16 cellular contexts compared by ENCODE assay signal in the genomic region with DNA sequence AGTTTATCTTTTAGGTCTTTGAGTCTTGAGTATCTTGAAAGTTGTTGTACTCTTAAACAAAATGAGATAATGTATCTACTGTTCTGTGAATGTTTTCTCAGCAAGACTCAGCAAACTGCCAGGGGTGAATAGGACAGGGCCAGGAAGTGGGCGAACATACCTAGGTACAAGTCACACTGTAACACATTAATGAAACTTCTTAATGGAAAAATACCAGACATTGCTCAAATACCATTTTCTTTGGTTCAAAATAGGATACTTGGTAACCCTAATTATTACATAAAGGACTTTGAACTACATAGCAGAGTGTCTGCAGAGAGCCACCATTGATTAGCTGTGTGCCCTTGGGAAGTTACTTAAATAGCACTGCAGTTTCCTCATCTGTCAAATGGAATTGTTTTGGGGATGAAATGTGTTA.
DNase-seq lines count a peak whose midpoint lies in the region; ATAC-seq, FAIRE-seq and TF ChIP-seq lines count a peak whose summit lies in the region.
"Had no signal": no experiment of that assay in that cellular context is flagged by ENCODE, and none has a peak within 500 bp of the region (broad histone marks: within the 10 kb centered on the region; RNA-seq: fewer than 3 reads in every experiment).

No MANE protein-coding gene starts in this region.

- peak; percentile 88 for DNase-seq in ACHN
- DNase-seq in body of pancreas, result peak in 3 of 4 donors; percentile 22 to 51 (median 47)
- DNase-seq in HepG2 (ENCODE audit: low spot score), result peak; percentile 96
- no peak for DNase-seq in NCI-H524 treated with DMSO at 0.1 percent for 48 hours (lab: John Stamatoyannopoulos, UW)
- DNase-seq in tibial artery, result no peak
- DNase-seq in activated CD8-positive, alpha-beta T cell treated with anti-CD3 and anti-CD28 coated beads for 36 hours, result no peak
- DNase-seq in posterior vena cava (ENCODE audit: low spot score), result no peak
- DNase-seq: activated CD4-positive, alpha-beta T cell treated with anti-CD3 and anti-CD28 coated beads, Interleukin-2, amount 50 U/mL, for 1 hour; anterior cingulate cortex; head of caudate nucleus had no signal

- peak overlapping the region; percentile 65 for H3K4me2 ChIP-seq in HepG2 (ENCODE audit: low read depth, low read length)

- TF ChIP-seq CTCF in body of pancreas (IDR thresholded peaks at IDR 0.05) (no peak), HepG2 (CRISPR knock-in tag; IDR thresholded peaks at IDR 0.05) (no peak), tibial artery (IDR thresholded peaks at IDR 0.05) (no peak)
- TF ChIP-seq CTCF in activated CD8-positive, alpha-beta T cell treated with anti-CD3 and anti-CD28 coated beads for 36 hours (IDR thresholded peaks at IDR 0.05), result no peak

- BruUV-seq in HepG2 (replicated peaks; lab: Mats Ljungman, UMichigan), result no TSS peak

- peaks cover 40% of the 10 kb centered on the region for H3K4me1 ChIP-seq in body of pancreas
- peaks cover 86% of the 10 kb centered on the region for H3K4me1 ChIP-seq in HepG2 (ENCODE audit: insufficient read depth, low read length)
- peaks cover 0 to 31% (median 9%) of the 10 kb centered on the region in 4 donors for H3K4me1 ChIP-seq in tibial artery

- no peak for TF ChIP-seq RAD21 in HepG2 (CRISPR knock-in tag; IDR thresholded peaks at IDR 0.05)

- no peaks in the 10 kb centered on the region for H3K4me1 Mint-ChIP-seq in activated CD8-positive, alpha-beta T cell treated with anti-CD3 and anti-CD28 coated beads for 36 hours (ENCODE audit: low read depth)

- POLR2A ChIA-PET in HepG2 (lab: Yijun Ruan, JAX), result interaction anchor here (1.1 to 3.4 kb wide), 6 partner anchors 11 to 279 kb away, joined by 3 to 45 read pairs (median 4); partner anchors contain the start of gene ARHGEF28
- POLR2A ChIA-PET in activated CD8-positive, alpha-beta T cell treated with anti-CD3 and anti-CD28 coated beads for 36 hours (lab: Charles Lee), result no interaction called here

- CTCF ChIA-PET in HepG2 (lab: Yijun Ruan, JAX; ENCODE audit: low intra/inter-chr PET ratio, low total read pairs), result no interaction called here
- CTCF ChIA-PET in activated CD8-positive, alpha-beta T cell treated with anti-CD3 and anti-CD28 coated beads for 36 hours (lab: Charles Lee), result no interaction called here

- H3K27ac Mint-ChIP-seq in activated CD8-positive, alpha-beta T cell treated with anti-CD3 and anti-CD28 coated beads for 36 hours, result no peak overlapping the region
- H3K27ac Mint-ChIP-seq: T-helper 2 cell treated with Interferon-gamma antibody and Interleukin-4, amounts not matched to agents 5 μg/mL and 100 μg/mL, for 36 hours had no signal

- no peaks in the 10 kb centered on the region for H3K36me3 Mint-ChIP-seq in activated CD8-positive, alpha-beta T cell treated with anti-CD3 and anti-CD28 coated beads for 36 hours (ENCODE audit: low read depth)

- H3K36me3 ChIP-seq in body of pancreas (replicated peaks in 1 of 2; ENCODE audit: insufficient read depth in 1 of 2, low read depth in 2 of 2) (no peaks in the 10 kb centered on the region), HepG2 (replicated peaks in 1 of 2; ENCODE audit: control insufficient read depth in 1 of 2, insufficient read depth in 2 of 2, low read length in 2 of 2) (peaks cover 6 to 32% of the 10 kb centered on the region in 2 experiments), tibial artery (no peaks in the 10 kb centered on the region)

- H3K27me3 ChIP-seq in body of pancreas, result no peaks in the 10 kb centered on the region
- H3K27me3 ChIP-seq in HepG2 (ENCODE audit: control insufficient read depth in 1 of 2, insufficient read depth in 2 of 2, low read length in 2 of 2), result no peaks in the 10 kb centered on the region
- no peaks in the 10 kb centered on the region for H3K27me3 ChIP-seq in tibial artery

- H3K27ac ChIP-seq in body of pancreas, result peak overlapping the region; percentile 50 to 82 (median 67)
- H3K27ac ChIP-seq in HepG2 (ENCODE audit: extremely low read length, insufficient read depth, low read length), result peak overlapping the region; percentile 83
- no peak overlapping the region for H3K27ac ChIP-seq in tibial artery
- H3K27ac ChIP-seq: RWPE1 had no signal

- H3K9me3 Mint-ChIP-seq in activated CD8-positive, alpha-beta T cell treated with anti-CD3 and anti-CD28 coated beads for 36 hours, result no peaks in the 10 kb centered on the region
- H3K9me3 Mint-ChIP-seq: T-helper 2 cell treated with Interferon-gamma antibody and Interleukin-4, amounts not matched to agents 5 μg/mL and 100 μg/mL, for 36 hours had no signal

- intact Hi-C loops in body of pancreas (cut with DNase I), result no loop called here
- intact Hi-C loops in HepG2 (cut with micrococcal nuclease; ENCODE audit: unreplicated experiment), result loop anchor here (5.0 kb wide), 1 partner anchor 34 kb away; no protein-coding TSS in a partner anchor
- intact Hi-C loops in tibial artery (cut with DNase I; ENCODE audit: low total_unique reads), result no loop called here
- intact Hi-C loops in activated CD8-positive, alpha-beta T cell treated with anti-CD3 and anti-CD28 coated beads for 36 hours (cut with micrococcal nuclease), result no loop called here
- intact Hi-C loops in posterior vena cava (cut with DNase I), result no loop called here

- in situ Hi-C loops in ACHN (cut with HindIII; ENCODE audit: low pct_ligation_motif_present, low pct_unique_long_range_greater_than_20kb, low sequenced_read_pairs), result no loop called here
- in situ Hi-C loops in HepG2 (cut with HindIII; ENCODE audit: extremely low pct_ligation_motif_present, low pct_unique_long_range_greater_than_20kb), result no loop called here

- H3K79me2 ChIP-seq in HepG2 (ENCODE audit: insufficient read depth, low read length), result peaks cover 88% of the 10 kb centered on the region

- H3K4me3 Mint-ChIP-seq in activated CD8-positive, alpha-beta T cell treated with anti-CD3 and anti-CD28 coated beads for 36 hours, result no peak overlapping the region
- H3K4me3 Mint-ChIP-seq: T-helper 2 cell treated with Interferon-gamma antibody and Interleukin-4, amounts not matched to agents 5 μg/mL and 100 μg/mL, for 36 hours had no signal

- H3K9me3 ChIP-seq in body of pancreas (no peaks in the 10 kb centered on the region), HepG2 (ENCODE audit: low read length) (no peaks in the 10 kb centered on the region), tibial artery (no peaks in the 10 kb centered on the region)

- no peak for TF ChIP-seq POLR2A in body of pancreas (IDR thresholded peaks at IDR 0.05)
- peak in 1 of 2 experiments; percentile 24; a peak in 1 of 4 replicates for TF ChIP-seq POLR2A in HepG2 (IDR thresholded peaks at IDR 0.05; ENCODE audit: insufficient read depth in 1 of 2, low read depth in 2 of 2, low read length in 2 of 2)

- H3K27me3 Mint-ChIP-seq in activated CD8-positive, alpha-beta T cell treated with anti-CD3 and anti-CD28 coated beads for 36 hours, result peaks cover 5% of the 10 kb centered on the region

- H3K4me3 ChIP-seq in body of pancreas, result no peak overlapping the region
- peak overlapping the region in 2 of 3 experiments; percentile 37 to 41; a peak in 2 of 6 replicates for H3K4me3 ChIP-seq in HepG2 (replicated peaks in 1 of 3; ENCODE audit: insufficient read depth in 1 of 3, low read depth in 2 of 3, low read length in 3 of 3)
- H3K4me3 ChIP-seq in tibial artery, result no peak overlapping the region

- peak in 1 of 2 experiments; percentile 88; a peak in 2 of 4 replicates for TF ChIP-seq EP300 in HepG2 (IDR thresholded peaks at IDR 0.05; ENCODE audit: low read depth in 2 of 2, low read length in 2 of 2)
- TF ChIP-seq EP300 in HepG2 (CRISPR knock-in tag; IDR thresholded peaks at IDR 0.05; ENCODE audit: borderline replicate concordance), result peak; percentile 78

- ATAC-seq in GM21786 (IDR thresholded peaks at IDR 0.05; ENCODE audit: unreplicated experiment) (peak; percentile 62), body of pancreas (peak; percentile 70), HepG2 (peak; percentile 90)
- ATAC-seq in activated CD8-positive, alpha-beta T cell treated with anti-CD3 and anti-CD28 coated beads for 36 hours, result no peak
- ATAC-seq: HCT116 had no signal

- FAIRE-seq in HepG2 (lab: Jason Lieb, UNC), result peak; percentile 89
- FAIRE-seq: endometrium, GM18507 had no signal

- H3K9ac ChIP-seq in HepG2 (ENCODE audit: insufficient read depth, low read depth, low read length), result peak overlapping the region; percentile 65; the same call in 1 of the 2 replicates

- no peaks in the 10 kb centered on the region for H4K20me1 ChIP-seq in HepG2 (ENCODE audit: insufficient read depth, low read length)

- no peak overlapping the region for H2AFZ ChIP-seq in HepG2 (ENCODE audit: low read length)

- WGBS in body of pancreas, 2 donors, result 14 to 23% methylated on average over 1 of the region's 1 CpG
- 0% methylated on average over 1 of the region's 1 CpG for WGBS in HepG2 (ENCODE audit: low lambda C conversion rate)

TF ChIP-seq in HepG2, 621 proteins besides CTCF, POLR2A, EP300 and RAD21 (continues in another document):
- TF ChIP-seq, protein P1, sequence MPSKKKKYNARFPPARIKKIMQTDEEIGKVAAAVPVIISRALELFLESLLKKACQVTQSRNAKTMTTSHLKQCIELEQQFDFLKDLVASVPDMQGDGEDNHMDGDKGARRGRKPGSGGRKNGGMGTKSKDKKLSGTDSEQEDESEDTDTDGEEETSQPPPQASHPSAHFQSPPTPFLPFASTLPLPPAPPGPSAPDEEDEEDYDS (CRISPR knock-in tag; IDR thresholded peaks at IDR 0.05), result no peak
- TF ChIP-seq HIVEP1 (CRISPR knock-in tag; IDR thresholded peaks at IDR 0.05) (no peak), SATB2 (CRISPR knock-in tag; IDR thresholded peaks at IDR 0.05) (peak; percentile 78), ISL2 (CRISPR knock-in tag; IDR thresholded peaks at IDR 0.05) (peak; percentile 93), ZFP91 (CRISPR knock-in tag; IDR thresholded peaks at IDR 0.05; ENCODE audit: borderline replicate concordance) (no peak), ZNF460 (CRISPR knock-in tag; IDR thresholded peaks at IDR 0.05; ENCODE audit: borderline replicate concordance) (no peak), HNF4G (IDR thresholded peaks at IDR 0.05; ENCODE audit: borderline replicate concordance, low read depth, low read length) (peak; percentile 76), HNF4G (CRISPR knock-in tag; IDR thresholded peaks at IDR 0.05; ENCODE audit: borderline replicate concordance, low read depth) (no peak), CHD2 (IDR thresholded peaks at IDR 0.05; ENCODE audit: low read depth, low read length) (no peak), ZNF331 (CRISPR knock-in tag; IDR thresholded peaks at IDR 0.05) (no peak; the same call in 1 of the 2 replicates)

Comparison
In these comparisons a context has a peak if more than half of its experiments do, and no peak if none do; other contexts are left out.
1. DNase-seq: peak in ACHN (single experiment), body of pancreas (3 of 4) and HepG2 (single experiment); none in NCI-H524 treated with DMSO at 0.1 percent for 48 hours (single experiment), tibial artery (0 of 2), activated CD8-positive, alpha-beta T cell treated with anti-CD3 and anti-CD28 coated beads for 36 hours (single experiment) and posterior vena cava (single experiment).
2. H3K27ac ChIP-seq: peak in body of pancreas (4 of 4) and HepG2 (single experiment); none in tibial artery (0 of 2).
3. H3K4me3 ChIP-seq: peak in HepG2 (2 of 3); none in body of pancreas (0 of 2) and tibial artery (0 of 2).